ENCODE assay signal across 9 cellular contexts in genomic region chrX:129600981-129601424, GRCh38. TPM values are rescaled to one million over a fixed set of nuclear protein-coding genes. Genes with fewer than 3 reads are reported as not detected.
DNase-seq lines count a peak whose midpoint lies in the region; ATAC-seq, FAIRE-seq and TF ChIP-seq lines count a peak whose summit lies in the region.
"Had no signal": no experiment of that assay in that cellular context is flagged by ENCODE, and none has a peak within 500 bp of the region (broad histone marks: within the 10 kb centered on the region; RNA-seq: fewer than 3 reads in every experiment).

No MANE protein-coding gene starts in this region.

- peaks cover 19% of the 10 kb centered on the region for H3K4me1 ChIP-seq in DOHH2 (ENCODE audit: control insufficient read depth, low read length)
- peaks cover 5% of the 10 kb centered on the region for H3K4me1 ChIP-seq in upper lobe of right lung

- H3K4me3 ChIP-seq in DOHH2 (ENCODE audit: low read length): no peak overlapping the region
- no peak overlapping the region for H3K4me3 ChIP-seq in NB4 (ENCODE audit: low read depth, low read length)
- no peak overlapping the region for H3K4me3 ChIP-seq in upper lobe of right lung

- peak; percentile 26 for ATAC-seq in upper lobe of right lung
- ATAC-seq in activated CD4-positive, CD25-positive, alpha-beta regulatory T cell treated with anti-CD3 and anti-CD28 coated beads, Interleukin-2, amount 50 U/mL, for 24 hours: no peak

- peak; percentile 87 for FAIRE-seq in A204.1 (lab: Jason Lieb, UNC)
- FAIRE-seq: colon had no signal

- peaks cover 6% of the 10 kb centered on the region for H3K36me3 Mint-ChIP-seq in MCF 10A (ENCODE audit: insufficient read depth, unreplicated experiment)

- intact Hi-C loops in MCF 10A (cut with micrococcal nuclease): loop anchor here (10.0 kb wide), 1 partner anchor 304 kb away; the partner anchor contains the start of gene UTP14A
- intact Hi-C loops in upper lobe of right lung (cut with DNase I): loop anchor here (10.0 kb wide), 1 partner anchor 124 kb away; no protein-coding TSS in a partner anchor

- CTCF ChIA-PET in MCF 10A (lab: Yijun Ruan, JAX): interaction anchor here (0.6 to 2.0 kb wide), 26 partner anchors 8 to 1974 kb away, joined by 3 to 10 read pairs (median 4); partner anchors contain the start of gene APLN

- no peaks in the 10 kb centered on the region for H3K9me3 Mint-ChIP-seq in MCF 10A (ENCODE audit: unreplicated experiment)

- no peak overlapping the region for H3K4me2 ChIP-seq in DOHH2 (ENCODE audit: low read length)

- no peaks in the 10 kb centered on the region for H3K36me3 ChIP-seq in DOHH2 (ENCODE audit: control insufficient read depth, low read length)
- no peaks in the 10 kb centered on the region for H3K36me3 ChIP-seq in upper lobe of right lung

- BruUV-seq in MCF 10A (replicated peaks; lab: Mats Ljungman, UMichigan): no TSS peak

- H3K27ac ChIP-seq in DOHH2 (ENCODE audit: low read depth, low read length) (no peak overlapping the region), upper lobe of right lung (no peak overlapping the region)

- H4K20me1 ChIP-seq in DOHH2 (ENCODE audit: control insufficient read depth, insufficient read depth, low read depth, low read length): no peaks in the 10 kb centered on the region

- H3K4me1 Mint-ChIP-seq in MCF 10A (ENCODE audit: insufficient read depth, unreplicated experiment): peaks cover 7% of the 10 kb centered on the region

- peak; percentile 43 for DNase-seq in NB4 (ENCODE audit: low read depth)
- DNase-seq in MCF 10A (ENCODE audit: unreplicated experiment): peak; percentile 34
- DNase-seq in kidney glomerular epithelial cell (lab: John Stamatoyannopoulos, UW): peak; percentile 1
- no peak for DNase-seq in upper lobe of right lung
- DNase-seq in middle frontal gyrus (ENCODE audit: extremely low spot score, low spot score): no peak

- no peaks in the 10 kb centered on the region for H3F3A ChIP-seq in DOHH2 (ENCODE audit: control insufficient read depth, insufficient read depth)

- POLR2A ChIA-PET in MCF 10A (lab: Yijun Ruan, JAX): interaction anchor here (0.6 to 1.5 kb wide), 3 partner anchors 8 to 192 kb away, joined by 3 to 4 read pairs (median 3); no protein-coding TSS in a partner anchor

- no peak for TF ChIP-seq POLR2A in NB4 (IDR thresholded peaks at IDR 0.05; ENCODE audit: extremely low read depth, insufficient read length)

- no peak overlapping the region for H3K27ac Mint-ChIP-seq in MCF 10A (ENCODE audit: low read depth, unreplicated experiment)

- no peak overlapping the region for H3K4me3 Mint-ChIP-seq in MCF 10A (ENCODE audit: unreplicated experiment)

- H3K27me3 Mint-ChIP-seq in MCF 10A (ENCODE audit: insufficient read depth, unreplicated experiment): peaks cover 28% of the 10 kb centered on the region

- H3K9me2 ChIP-seq in DOHH2 (replicated peaks; ENCODE audit: control insufficient read depth, low read length): no peaks in the 10 kb centered on the region

- no peaks in the 10 kb centered on the region for H3K79me2 ChIP-seq in DOHH2 (ENCODE audit: control insufficient read depth, low read length)

- H3K9me3 ChIP-seq in DOHH2 (ENCODE audit: control insufficient read depth, insufficient read depth, low read length) (no peaks in the 10 kb centered on the region), upper lobe of right lung (no peaks in the 10 kb centered on the region)

- peak; percentile 49 for TF ChIP-seq CTCF in DOHH2 (IDR thresholded peaks at IDR 0.05; ENCODE audit: low read depth, low read length, poor library complexity, severe bottlenecking)
- TF ChIP-seq CTCF in NB4 (IDR thresholded peaks at IDR 0.05; ENCODE audit: low read depth, low read length): peak; percentile 42
- TF ChIP-seq CTCF in MCF 10A (IDR thresholded peaks at IDR 0.05; ENCODE audit: unreplicated experiment): peak; percentile 71
- peak; percentile 48 for TF ChIP-seq CTCF in upper lobe of right lung (IDR thresholded peaks at IDR 0.05)

- H3K27me3 ChIP-seq in DOHH2 (ENCODE audit: control insufficient read depth, low read length) (no peaks in the 10 kb centered on the region), upper lobe of right lung (no peaks in the 10 kb centered on the region)

RNA-seq across cellular contexts. Expression of gene APLN, which starts 53.8 kb away (rescaled TPM):
- total RNA-seq in MCF 10A (2022) (not detected in 2 replicates), upper lobe of right lung (7.9 TPM)

Comparison
In these comparisons a context has a peak if more than half of its experiments do, and no peak if none do; other contexts are left out.
1. DNase-seq: peak in NB4 (single experiment), MCF 10A (single experiment) and kidney glomerular epithelial cell (single experiment); none in upper lobe of right lung (single experiment) and middle frontal gyrus (single experiment).
2. Peak in every context shown above with its lines, with median percentiles within 50 percentile points of each other: CTCF ChIP-seq.